ENCODE assay signal across 8 cellular contexts in genomic region chr15:66386204-66387123, GRCh38. TPM values are rescaled to one million over a fixed set of nuclear protein-coding genes. Genes with fewer than 3 reads are reported as not detected.
DNase-seq lines count a peak whose midpoint lies in the region; FAIRE-seq and TF ChIP-seq lines count a peak whose summit lies in the region.

Gene MAP2K1, plus strand, starts transcription at chr15:66386912. Its CDS starts 436 bp downstream, at chr15:66387348.

- H3K14ac ChIP-seq in H9 (ENCODE audit: insufficient read depth, low read length): peak within 1 kb of the TSS; percentile 77

- no peak within 1 kb of the TSS for H2BK12ac ChIP-seq in H9 (ENCODE audit: insufficient read length, low read depth, low read length)

- no peaks in the 10 kb centered on the region for H4K20me1 ChIP-seq in H9 (ENCODE audit: control insufficient read depth, insufficient read depth, insufficient read length)

- H4K5ac ChIP-seq in H9 (ENCODE audit: insufficient read length, low read depth, low read length): peak within 1 kb of the TSS; percentile 86

- H2AK5ac ChIP-seq in H9 (ENCODE audit: insufficient read length, low read length): no peak within 1 kb of the TSS

- FAIRE-seq in G401.6 (lab: Jason Lieb, UNC): peak; percentile 83

- H3K27me3 ChIP-seq in H9 (ENCODE audit: insufficient read depth, low read length) (no peaks in the 10 kb centered on the region), stomach smooth muscle (ENCODE audit: control insufficient read depth in 1 of 2, insufficient read depth in 2 of 2, low read length in 2 of 2) (no peaks in the 10 kb centered on the region)

- H3K27ac ChIP-seq in H9 (ENCODE audit: insufficient read length, low read depth, low read length) (no peak within 1 kb of the TSS), stomach smooth muscle (ENCODE audit: low read length) (peak within 1 kb of the TSS; percentile 71)

- H3K9me3 ChIP-seq in H9 (ENCODE audit: control insufficient read depth, low read depth, low read length) (no peaks in the 10 kb centered on the region), stomach smooth muscle (ENCODE audit: control insufficient read depth in 2 of 2, low read length in 2 of 2) (no peaks in the 10 kb centered on the region)

- H3K9ac ChIP-seq in H9 (ENCODE audit: extremely low read depth, insufficient read length, low read length) (peak within 1 kb of the TSS; percentile 78), stomach smooth muscle (ENCODE audit: low read length in 2 of 2) (peak within 1 kb of the TSS; percentile 88 to 92)

- H3K4me1 ChIP-seq in H9 (ENCODE audit: insufficient read depth, low read length): no peaks in the 10 kb centered on the region
- H3K4me1 ChIP-seq in stomach smooth muscle (ENCODE audit: control insufficient read depth, insufficient read depth, low read length): peaks cover 14% of the 10 kb centered on the region

- no peak within 1 kb of the TSS for H4K91ac ChIP-seq in H9 (ENCODE audit: insufficient read length, low read depth, low read length)

- H3K4me2 ChIP-seq in H9 (ENCODE audit: insufficient read depth, insufficient read length, low read length): peak within 1 kb of the TSS; percentile 99

- H3K4me3 Mint-ChIP-seq in H9 (peak within 1 kb of the TSS; percentile 86 to 94), neural crest cell (peak within 1 kb of the TSS; percentile 94)

- H2BK15ac ChIP-seq in H9 (ENCODE audit: low read depth, low read length): no peak within 1 kb of the TSS

- peaks cover 28% of the 10 kb centered on the region; the same call in 1 of the 2 replicates for H3K79me2 ChIP-seq in H9 (ENCODE audit: insufficient read depth, low read length)

- H2BK20ac ChIP-seq in H9 (ENCODE audit: low read depth, low read length, poor library complexity, severe bottlenecking): no peak within 1 kb of the TSS

- H3K27me3 Mint-ChIP-seq in H9 (ENCODE audit: low read depth): no peaks in the 10 kb centered on the region
- no peaks in the 10 kb centered on the region for H3K27me3 Mint-ChIP-seq in neural crest cell (ENCODE audit: low read depth)

- peak within 1 kb of the TSS; percentile 87 to 90 for H3K4me3 ChIP-seq in stomach smooth muscle (ENCODE audit: low read length in 2 of 2)

- H3K27ac Mint-ChIP-seq in H9 (peak within 1 kb of the TSS; percentile 94 to 98 (median 96)), neural crest cell (ENCODE audit: unreplicated experiment) (peak within 1 kb of the TSS; percentile 98)

- DNase-seq in H9: peak; percentile 97
- DNase-seq in M059J (ENCODE audit: low read depth): peak; percentile 94
- DNase-seq in SHP77 treated with DMSO at 0.1 percent for 48 hours (lab: John Stamatoyannopoulos, UW): peak; percentile 99
- peak; percentile 98 for DNase-seq in activated gamma-delta T cell (lab: John Stamatoyannopoulos, UW)
- DNase-seq in fibroblast of the conjunctiva (ENCODE audit: low read depth): peak; percentile 91
- DNase-seq in neural crest cell (ENCODE audit: low read depth, low spot score): peak; percentile 94

- no CpG with 5 or more reads among the region's 69 CpGs for WGBS in H9 (ENCODE audit: extremely low coverage, insufficient read length, low lambda C conversion rate)

- no peak within 1 kb of the TSS for H4K8ac ChIP-seq in H9 (replicated peaks; ENCODE audit: insufficient read length, low read depth, low read length)

- no peaks in the 10 kb centered on the region for H3K79me1 ChIP-seq in H9 (ENCODE audit: insufficient read depth, low read depth, low read length, poor library complexity, severe bottlenecking)

- TF ChIP-seq CTCF in H9 (conservative IDR thresholded peaks at IDR 0.05): peak; percentile 71
- TF ChIP-seq CTCF in neural crest cell (conservative IDR thresholded peaks at IDR 0.05): peak; percentile 63

- no peak within 1 kb of the TSS for H2BK120ac ChIP-seq in H9 (ENCODE audit: low read depth, low read length, poor library complexity, severe bottlenecking)

- no peak within 1 kb of the TSS for H3T11ph ChIP-seq in H9 (ENCODE audit: low read length)

- no peaks in the 10 kb centered on the region for H3K36me3 ChIP-seq in stomach smooth muscle (ENCODE audit: control insufficient read depth in 2 of 2, insufficient read depth in 2 of 2, low read length in 2 of 2)

- peaks cover 10% of the 10 kb centered on the region for H3K23me2 ChIP-seq in H9 (ENCODE audit: insufficient read length, low read depth, low read length, poor library complexity, severe bottlenecking)

- no peak within 1 kb of the TSS for H2AFZ ChIP-seq in H9 (ENCODE audit: low read length)

- peaks cover 3 to 5% (median 4%) of the 10 kb centered on the region in 3 experiments; a peak in 4 of 7 replicates for H3K36me3 Mint-ChIP-seq in H9 (ENCODE audit: insufficient read depth in 1 of 3, low read depth in 3 of 3)
- H3K36me3 Mint-ChIP-seq in neural crest cell (ENCODE audit: low read depth): no peaks in the 10 kb centered on the region

- H3K56ac ChIP-seq in H9 (ENCODE audit: insufficient read length, low read depth, low read length): no peak within 1 kb of the TSS

- no peak within 1 kb of the TSS for H3K23ac ChIP-seq in H9 (ENCODE audit: insufficient read length, low read depth, low read length)

- H3K4me1 Mint-ChIP-seq in H9: peaks cover 28 to 33% of the 10 kb centered on the region in 2 experiments
- peaks cover 33% of the 10 kb centered on the region for H3K4me1 Mint-ChIP-seq in neural crest cell

- H3K18ac ChIP-seq in H9 (ENCODE audit: insufficient read length, low read depth, low read length): peak within 1 kb of the TSS; percentile 52

- no peak within 1 kb of the TSS for H2BK5ac ChIP-seq in H9 (ENCODE audit: insufficient read length, low read length)

- H3K4ac ChIP-seq in H9 (ENCODE audit: low read depth, low read length): no peak within 1 kb of the TSS

- H3K9me3 Mint-ChIP-seq in H9 (no peaks in the 10 kb centered on the region), neural crest cell (no peaks in the 10 kb centered on the region)

RNA-seq across cellular contexts. Expression of gene MAP2K1, which starts in this region (rescaled TPM):
- total RNA-seq in H9 (2021) (50.4 and 50.8 TPM in 2 replicates), neural crest cell (43.3 and 43.4 TPM in 2 replicates)
- 49.0 and 65.6 TPM in 2 replicates for total RNA-seq in M059J (2014; rRNA removed; shearing (Covaris generic))
